25 cellular contexts compared by ENCODE assay signal in genomic region chr20:48480391-48480790, GRCh38.
"Had no signal": no experiment of that assay in that cellular context is flagged by ENCODE, and none has a peak within 500 bp of the region (broad histone marks: within the 10 kb centered on the region; RNA-seq: fewer than 3 reads in every experiment).

No MANE protein-coding gene starts in this region.

- DNase-seq: KBM-7; MG63; NCI-H1092; NCI-H1105 treated with DMSO at 0.1 percent for 48 hours; NCI-H1417 treated with DMSO at 0.1 percent for 48 hours; NCI-H187; NCI-H2029; NCI-H2081 treated with DMSO at 0.1 percent for 48 hours; NCI-H2171; NCI-H226; NCI-H446; NCI-H510A; NCI-H524 treated with DMSO at 0.1 percent for 48 hours; NCI-H69; NCI-H774; NK-92 treated with Interleukin-12 subunit alpha and Interleukin-12 subunit beta, amount 100 ng/mL, for 24 hours; OCI-M1; PC-9; SHP77 treated with DMSO at 0.1 percent for 48 hours; SJCRH30; T-helper 1 cell; T-helper 17 cell had no signal

- H3K4me3 ChIP-seq: MG63, PC-9, Peyer's patch, SJCRH30 had no signal

- H3K4me3 Mint-ChIP-seq: T-helper 17 cell had no signal

- H2AFZ ChIP-seq: PC-9 had no signal

- H3K4me1 Mint-ChIP-seq: T-helper 17 cell had no signal

- H3K4me2 ChIP-seq: PC-9 had no signal

- H3K9me3 ChIP-seq: MG63, Peyer's patch had no signal

- H3K27ac Mint-ChIP-seq: T-helper 17 cell had no signal

- H3K36me3 ChIP-seq: MG63, Peyer's patch, SJCRH30 had no signal

- H3K27me3 ChIP-seq: Peyer's patch, SJCRH30 had no signal

- ATAC-seq: Right ventricle myocardium inferior, SK-N-SH treated with all-trans-retinoic acid at 6 μM for 48 hours, T-helper 17 cell had no signal

- H3K27ac ChIP-seq: PC-9, Peyer's patch, SJCRH30 had no signal

- H3K4me1 ChIP-seq: Peyer's patch had no signal
